ENCODE assay signal across 9 cellular contexts in the genomic region with DNA sequence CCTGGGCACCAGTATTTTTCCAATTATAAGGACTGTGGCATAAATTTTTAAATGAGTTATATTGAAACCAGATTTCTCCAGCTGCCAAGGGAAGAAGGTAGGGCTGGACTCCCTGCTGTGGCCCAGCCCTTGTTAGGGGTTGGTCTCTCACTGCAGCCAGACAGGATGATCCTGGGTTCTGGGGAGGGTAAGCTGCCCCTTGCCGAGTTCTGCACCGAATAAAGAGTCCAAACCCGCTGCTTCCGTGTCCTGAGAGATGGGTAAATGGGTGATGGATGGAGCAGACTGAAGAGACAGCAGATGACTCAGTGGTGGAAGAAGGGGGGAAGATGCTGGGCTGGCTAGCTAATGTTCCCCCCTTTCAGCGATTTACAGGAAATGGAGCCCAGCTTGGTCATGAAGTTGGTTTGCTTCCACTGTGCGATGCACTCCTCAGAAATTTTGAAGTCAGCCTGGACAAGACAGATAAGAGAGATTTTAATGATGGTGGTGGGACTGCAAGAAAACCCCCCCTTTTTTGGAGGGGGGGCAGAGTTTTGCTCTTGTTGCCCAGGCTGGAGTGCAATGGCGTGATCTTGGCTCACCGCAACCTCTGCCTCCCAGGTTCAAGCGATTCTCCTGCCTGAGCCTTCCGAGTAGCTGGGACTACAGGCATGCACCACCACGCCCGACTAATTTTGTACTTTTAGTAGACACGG. TPM values are rescaled to one million over a fixed set of nuclear protein-coding genes. Genes with fewer than 3 reads are reported as not detected.
DNase-seq lines count a peak whose midpoint lies in the region; ATAC-seq and TF ChIP-seq lines count a peak whose summit lies in the region.
"Had no signal": no experiment of that assay in that cellular context is flagged by ENCODE, and none has a peak within 500 bp of the region (broad histone marks: within the 10 kb centered on the region; RNA-seq: fewer than 3 reads in every experiment).

No MANE protein-coding gene starts in this region.

- peaks cover 7% of the 10 kb centered on the region for H4K20me1 ChIP-seq in osteoblast (ENCODE audit: insufficient read depth, low read length)

- peaks cover 91% of the 10 kb centered on the region for H3K36me3 ChIP-seq in SJSA1
- peaks cover 60% of the 10 kb centered on the region for H3K36me3 ChIP-seq in osteoblast (ENCODE audit: insufficient read depth, low read length)

- H3K27me3 ChIP-seq in SJSA1 (replicated peaks) (no peaks in the 10 kb centered on the region), osteoblast (ENCODE audit: insufficient read depth, low read length) (no peaks in the 10 kb centered on the region)

- no peak for ATAC-seq in HG03571 (IDR thresholded peaks at IDR 0.05; ENCODE audit: unreplicated experiment)
- ATAC-seq in HG03378 (IDR thresholded peaks at IDR 0.05; ENCODE audit: unreplicated experiment) = no peak
- ATAC-seq in HG03159 (IDR thresholded peaks at IDR 0.05; ENCODE audit: unreplicated experiment) = no peak

- H3K9me3 ChIP-seq in SJSA1 (replicated peaks) = no peaks in the 10 kb centered on the region
- H3K9me3 ChIP-seq in osteoblast (ENCODE audit: low read depth, low read length) = no peaks in the 10 kb centered on the region

- peak overlapping the region; percentile 1 for H3K27ac ChIP-seq in SJSA1
- H3K27ac ChIP-seq in epithelial cell of prostate = peak overlapping the region; percentile 58
- H3K27ac ChIP-seq in osteoblast (ENCODE audit: low read depth, low read length) = peak overlapping the region; percentile 45

- peaks cover 30% of the 10 kb centered on the region for H3K4me1 ChIP-seq in SJSA1 (replicated peaks)
- H3K4me1 ChIP-seq in osteoblast (ENCODE audit: insufficient read depth, low read length) = peaks cover 5% of the 10 kb centered on the region

- H3K79me2 ChIP-seq in osteoblast (ENCODE audit: insufficient read depth, low read length) = no peaks in the 10 kb centered on the region

- H2AFZ ChIP-seq in osteoblast (ENCODE audit: low read length) = no peak overlapping the region

- DNase-seq in ELR (ENCODE audit: low read depth) = peak; percentile 56
- DNase-seq in SJSA1 (ENCODE audit: low read depth in 1 of 2, low spot score in 2 of 2) = no peak
- no peak for DNase-seq in epithelial cell of prostate (ENCODE audit: low read depth, low spot score)
- no peak for DNase-seq in osteoblast (ENCODE audit: insufficient read length, low spot score, missing footprints)
- DNase-seq in DMS53 (lab: John Stamatoyannopoulos, UW) = no peak
- DNase-seq: NCI-H748 treated with DMSO at 0.1 percent for 48 hours had no signal

- H3K4me3 ChIP-seq in SJSA1 = no peak overlapping the region
- H3K4me3 ChIP-seq in osteoblast (ENCODE audit: insufficient read depth, low read length) = no peak overlapping the region

- H3K4me2 ChIP-seq in osteoblast (ENCODE audit: insufficient read depth, low read length) = no peak overlapping the region

- no peak for TF ChIP-seq CTCF in osteoblast (IDR thresholded peaks at IDR 0.05; ENCODE audit: extremely low read depth, low read depth, low read length)

RNA-seq across cellular contexts. Expression of a gene that starts 41.4 kb away (rescaled TPM):
- total RNA-seq in SJSA1 (2014; rRNA removed; shearing (Covaris generic)) = 94.4 and 117 TPM in 2 replicates
- total RNA-seq in osteoblast = 183 and 199 TPM in 2 replicates

RNA-seq across cellular contexts. Expression of a gene that starts 41.7 kb away (rescaled TPM):
- total RNA-seq in SJSA1 (2014; rRNA removed; shearing (Covaris generic)) = 27.5 and 67.8 TPM in 2 replicates
- 42.0 and 57.2 TPM in 2 replicates for total RNA-seq in osteoblast

Comparison
In these comparisons a context has a peak if more than half of its experiments do, and no peak if none do; other contexts are left out.
1. H3K27ac ChIP-seq: peak in every context shown above with its lines; median percentile 58 in epithelial cell of prostate; 45 in osteoblast; 1 in SJSA1.